ENCODE assay signal across 8 cellular contexts in genomic region chr4:140743194-140743931, GRCh38. TPM values are rescaled to one million over a fixed set of nuclear protein-coding genes. Genes with fewer than 3 reads are reported as not detected.
DNase-seq lines count a peak whose midpoint lies in the region; ATAC-seq and TF ChIP-seq lines count a peak whose summit lies in the region.

No MANE protein-coding gene starts in this region.

- no peak for TF ChIP-seq CTCF in glutamatergic neuron (IDR thresholded peaks at IDR 0.05; ENCODE audit: partially characterized antibody, unreplicated experiment)

- H3K27ac Mint-ChIP-seq in glutamatergic neuron (ENCODE audit: unreplicated experiment): no peak overlapping the region
- no peak overlapping the region for H3K27ac Mint-ChIP-seq in effector memory CD8-positive, alpha-beta T cell

- no peaks in the 10 kb centered on the region for H3K27me3 Mint-ChIP-seq in glutamatergic neuron (ENCODE audit: unreplicated experiment)
- H3K27me3 Mint-ChIP-seq in effector memory CD8-positive, alpha-beta T cell: peaks cover 7 to 11% of the 10 kb centered on the region in 2 donors

- no peaks in the 10 kb centered on the region for H3K36me3 ChIP-seq in duodenal mucosa (ENCODE audit: control insufficient read depth in 1 of 2, insufficient read depth in 2 of 2, low read length in 2 of 2)

- DNase-seq in KBM-7: peak; percentile 40
- peak; percentile 73 for DNase-seq in renal cortical epithelial cell (ENCODE audit: low read depth)
- no peak for DNase-seq in glutamatergic neuron
- DNase-seq in effector memory CD8-positive, alpha-beta T cell: no peak
- no peak for DNase-seq in NCI-H2081 (lab: John Stamatoyannopoulos, UW)

- H3K4me3 Mint-ChIP-seq in glutamatergic neuron (ENCODE audit: unreplicated experiment): no peak overlapping the region
- no peak overlapping the region for H3K4me3 Mint-ChIP-seq in effector memory CD8-positive, alpha-beta T cell

- H3K27ac ChIP-seq in duodenal mucosa (ENCODE audit: low read depth, low read length): peak overlapping the region; percentile 36

- H3K4me1 ChIP-seq in duodenal mucosa (ENCODE audit: control insufficient read depth in 1 of 2, insufficient read depth in 2 of 2, low read length in 2 of 2): peaks cover 26 to 27% of the 10 kb centered on the region in 2 donors

- H3K4me1 Mint-ChIP-seq in glutamatergic neuron (ENCODE audit: low read depth, unreplicated experiment): peaks cover 8% of the 10 kb centered on the region
- H3K4me1 Mint-ChIP-seq in effector memory CD8-positive, alpha-beta T cell (ENCODE audit: low read depth in 2 of 2): peaks cover 0 to 1% of the 10 kb centered on the region in 2 donors

- peak overlapping the region in 1 of 2 donors; percentile 9 for H3K9ac ChIP-seq in duodenal mucosa (ENCODE audit: low read depth in 1 of 2, low read length in 2 of 2)

- H3K27me3 ChIP-seq in duodenal mucosa (ENCODE audit: control insufficient read depth in 1 of 2, insufficient read depth in 2 of 2, low read length in 2 of 2): no peaks in the 10 kb centered on the region

- no peaks in the 10 kb centered on the region for H3K9me3 ChIP-seq in duodenal mucosa (ENCODE audit: control insufficient read depth in 1 of 2, low read length in 2 of 2)

- in situ Hi-C loops in KBM-7 (cut with MboI; ENCODE audit: low pct_unique_long_range_greater_than_20kb, low sequenced_read_pairs): no loop called here

- ATAC-seq in GM18498 (IDR thresholded peaks at IDR 0.05; ENCODE audit: unreplicated experiment) (peak; percentile 77), GM21786 (IDR thresholded peaks at IDR 0.05; ENCODE audit: unreplicated experiment) (peak; percentile 65)
- no peak for ATAC-seq in effector memory CD8-positive, alpha-beta T cell (replicated peaks)

- peaks cover 8% of the 10 kb centered on the region for H3K36me3 Mint-ChIP-seq in glutamatergic neuron (ENCODE audit: unreplicated experiment)
- H3K36me3 Mint-ChIP-seq in effector memory CD8-positive, alpha-beta T cell (ENCODE audit: insufficient read depth): no peaks in the 10 kb centered on the region

- no peak overlapping the region for H3K4me3 ChIP-seq in duodenal mucosa (ENCODE audit: low read depth in 1 of 2, low read length in 2 of 2)

- H3K9me3 Mint-ChIP-seq in glutamatergic neuron (ENCODE audit: unreplicated experiment): peaks cover 2% of the 10 kb centered on the region
- H3K9me3 Mint-ChIP-seq in effector memory CD8-positive, alpha-beta T cell: no peaks in the 10 kb centered on the region

RNA-seq across cellular contexts. Expression of gene TBC1D9, which starts 12.8 kb away (rescaled TPM):
- total RNA-seq in renal cortical epithelial cell (37.5 and 70.1 TPM in 2 replicates), glutamatergic neuron (ENCODE audit: unreplicated experiment) (47.8 TPM)

Comparison
In these comparisons a context has a peak if more than half of its experiments do, and no peak if none do; other contexts are left out.
1. DNase-seq: peak in KBM-7 (single experiment) and renal cortical epithelial cell (single experiment); none in glutamatergic neuron (single experiment), effector memory CD8-positive, alpha-beta T cell (0 of 3) and NCI-H2081 (0 of 2).